Comparison of ENCODE assay signal across 17 cellular contexts in the genomic region with DNA sequence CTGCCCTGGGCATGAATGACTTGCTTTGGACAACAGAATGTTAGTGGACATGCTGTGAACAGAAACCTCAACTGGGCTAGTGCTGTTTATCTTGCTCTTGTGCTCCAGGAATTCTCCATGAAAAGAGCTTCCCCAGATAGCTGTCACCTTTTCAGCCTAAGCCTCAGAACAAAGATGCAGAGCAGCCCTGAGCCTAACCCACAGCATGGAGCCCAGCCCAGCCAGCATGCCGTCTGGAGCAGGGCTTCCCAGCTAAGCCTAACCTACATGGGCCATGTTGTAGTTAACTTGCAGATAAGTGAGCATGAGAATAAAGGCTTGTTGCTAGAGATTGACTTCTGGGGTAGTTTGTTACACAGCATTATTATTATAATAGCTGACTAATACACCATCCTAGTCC. TPM values are rescaled to one million over a fixed set of nuclear protein-coding genes. Genes with fewer than 3 reads are reported as not detected.
A peak's percentile ranks its signal among the peaks of the same experiment; 100 is the strongest.
DNase-seq lines count a peak whose midpoint lies in the region; TF ChIP-seq lines count a peak whose summit lies in the region.
"Had no signal": no experiment of that assay in that cellular context is flagged by ENCODE, and none has a peak within 500 bp of the region (broad histone marks: within the 10 kb centered on the region; RNA-seq: fewer than 3 reads in every experiment).

No MANE protein-coding gene starts in this region.

- H3K27me3 Mint-ChIP-seq in CD14-positive monocyte (ENCODE audit: low read depth in 3 of 3) = peaks cover 0 to 4% (median 2%) of the 10 kb centered on the region in 3 donors
- H3K27me3 Mint-ChIP-seq in endodermal cell (ENCODE audit: insufficient read depth) = peaks cover 30% of the 10 kb centered on the region

- no peak for TF ChIP-seq EP300 in sigmoid colon (IDR thresholded peaks at IDR 0.05)
- no peak for TF ChIP-seq EP300 in stomach (IDR thresholded peaks at IDR 0.05)

- peaks cover 3% of the 10 kb centered on the region for H3K4me1 ChIP-seq in endodermal cell (ENCODE audit: control insufficient read depth, insufficient read depth, low read length)
- no peaks in the 10 kb centered on the region for H3K4me1 ChIP-seq in sigmoid colon
- no peaks in the 10 kb centered on the region for H3K4me1 ChIP-seq in SJCRH30
- H3K4me1 ChIP-seq in stomach = no peaks in the 10 kb centered on the region
- H3K4me1 ChIP-seq: HAP-1 had no signal

- H3K4me3 ChIP-seq in endodermal cell (ENCODE audit: low read length) (no peak overlapping the region), sigmoid colon (no peak overlapping the region), SJCRH30 (no peak overlapping the region), stomach (no peak overlapping the region)
- H3K4me3 ChIP-seq: HAP-1 had no signal

- no peaks in the 10 kb centered on the region for H3K4me1 Mint-ChIP-seq in CD14-positive monocyte
- peaks cover 13% of the 10 kb centered on the region for H3K4me1 Mint-ChIP-seq in endodermal cell
- H3K4me1 Mint-ChIP-seq: CD4-positive, alpha-beta memory T cell had no signal

- no peaks in the 10 kb centered on the region for H3K36me3 Mint-ChIP-seq in CD14-positive monocyte
- no peaks in the 10 kb centered on the region for H3K36me3 Mint-ChIP-seq in endodermal cell (ENCODE audit: low read depth)
- H3K36me3 Mint-ChIP-seq: CD4-positive, alpha-beta memory T cell had no signal

- H3K27ac ChIP-seq in endodermal cell (ENCODE audit: low read depth, low read length) = no peak overlapping the region
- no peak overlapping the region for H3K27ac ChIP-seq in sigmoid colon
- no peak overlapping the region for H3K27ac ChIP-seq in SJCRH30
- no peak overlapping the region for H3K27ac ChIP-seq in stomach
- H3K27ac ChIP-seq: C4-2B had no signal

- H3K36me3 ChIP-seq in endodermal cell (ENCODE audit: control insufficient read depth, insufficient read depth, low read length) (no peaks in the 10 kb centered on the region), sigmoid colon (no peaks in the 10 kb centered on the region), SJCRH30 (peaks cover 13% of the 10 kb centered on the region; the same call in 1 of the 2 replicates), stomach (no peaks in the 10 kb centered on the region)
- H3K36me3 ChIP-seq: BE2C, HAP-1 had no signal

- no peak overlapping the region for H3K4me3 Mint-ChIP-seq in CD14-positive monocyte
- no peak overlapping the region for H3K4me3 Mint-ChIP-seq in endodermal cell
- H3K4me3 Mint-ChIP-seq: CD4-positive, alpha-beta memory T cell; IgD-negative memory B cell had no signal

- TF ChIP-seq POLR2A in sigmoid colon (IDR thresholded peaks at IDR 0.05) (no peak), stomach (IDR thresholded peaks at IDR 0.05) (no peak)

- peaks cover 0 to 4% (median 0%) of the 10 kb centered on the region in 7 donors for H3K9me3 Mint-ChIP-seq in CD14-positive monocyte
- peaks cover 5% of the 10 kb centered on the region for H3K9me3 Mint-ChIP-seq in endodermal cell

- H3K27me3 ChIP-seq in endodermal cell (ENCODE audit: control insufficient read depth, insufficient read depth, low read length, poor library complexity, severe bottlenecking) (no peaks in the 10 kb centered on the region), sigmoid colon (no peaks in the 10 kb centered on the region), SJCRH30 (no peaks in the 10 kb centered on the region), stomach (no peaks in the 10 kb centered on the region)
- H3K27me3 ChIP-seq: BE2C had no signal

- peaks cover 12% of the 10 kb centered on the region for H3K9me3 ChIP-seq in endodermal cell (ENCODE audit: control insufficient read depth, low read length)
- no peaks in the 10 kb centered on the region for H3K9me3 ChIP-seq in sigmoid colon
- no peaks in the 10 kb centered on the region for H3K9me3 ChIP-seq in SJCRH30 (replicated peaks)
- H3K9me3 ChIP-seq in stomach = no peaks in the 10 kb centered on the region
- H3K9me3 ChIP-seq: BE2C, HAP-1 had no signal

- DNase-seq in CD14-positive monocyte (ENCODE audit: low spot score) (peak; percentile 4), ELF-1 (ENCODE audit: low read depth, low spot score) (peak; percentile 19), endodermal cell (peak; percentile 52), sigmoid colon (peak; percentile 2), SJCRH30 (no peak), stomach (no peak), NCI-H524 treated with DMSO at 0.1 percent for 48 hours (lab: John Stamatoyannopoulos, UW) (no peak)
- DNase-seq: ACHN; BE2C; CD4-positive, alpha-beta memory T cell; DMS153; DMS79; GF-D8 had no signal

- intact Hi-C loops in CD14-positive monocyte (cut with micrococcal nuclease) = no loop called here
- intact Hi-C loops in sigmoid colon (cut with DNase I) = no loop called here
- intact Hi-C loops in stomach (cut with DNase I; ENCODE audit: low total_unique reads) = no loop called here

- no peak overlapping the region for H3K9ac ChIP-seq in endodermal cell (ENCODE audit: extremely low read depth, low read length, poor library complexity, severe bottlenecking)

- TF ChIP-seq CTCF in CD14-positive monocyte (IDR thresholded peaks at IDR 0.05) (no peak), endodermal cell (conservative IDR thresholded peaks at IDR 0.05) (no peak), sigmoid colon (IDR thresholded peaks at IDR 0.05) (no peak), stomach (IDR thresholded peaks at IDR 0.05) (no peak)

- H3K27ac Mint-ChIP-seq in CD14-positive monocyte = no peak overlapping the region
- H3K27ac Mint-ChIP-seq in endodermal cell = no peak overlapping the region
- H3K27ac Mint-ChIP-seq: CD4-positive, alpha-beta memory T cell; IgD-negative memory B cell had no signal

- 84% methylated on average over 1 of the region's 1 CpG; no CpG with 5 or more reads in 1 of the 2 experiments for WGBS in endodermal cell (ENCODE audit: insufficient coverage in 1 of 2, insufficient read length in 1 of 2), 2 experiments
- 70 to 85% methylated on average over 1 of the region's 1 CpG for WGBS in sigmoid colon, 2 donors
- WGBS in stomach, 5 donors = 55 to 79% (median 68%) methylated on average over 1 of the region's 1 CpG

RNA-seq across cellular contexts. Expression of a gene that starts 48.9 kb away (rescaled TPM):
- polyA plus RNA-seq in CD14-positive monocyte (not detected), sigmoid colon (under 1 TPM; under 0.01 to 0.51 (median 0.23) TPM), stomach (under 1 TPM in 2 of 3 donors, not detected in 1; 0.05 to 0.06 TPM)
- total RNA-seq in endodermal cell (1 to 10 TPM; 4.5 to 5.6 TPM), sigmoid colon (1 to 10 TPM in 1 of 4 donors, under 1 TPM in 3; 0.33 to 1.9 (median 0.77) TPM), stomach (1 to 10 TPM in 1 of 5 donors, under 1 TPM in 1, not detected in 3; 0.14 to 1.1 TPM)
- 0.85 TPM for polyA plus RNA-seq in endodermal cell (2013, experiment 1 of 2)
- 0.66 TPM for polyA plus RNA-seq in endodermal cell (2013, experiment 2 of 2)
- 13.1 and 15.2 TPM in 2 replicates for total RNA-seq in SJCRH30 (2014; rRNA removed; shearing (Covaris generic))
- total RNA-seq: HepG2 had no signal
- polyA plus RNA-seq: CD4-positive, alpha-beta memory T cell; IgD-negative memory B cell had no signal

Comparison
In these comparisons a context has a peak if more than half of its experiments do, and no peak if none do; other contexts are left out.
1. DNase-seq: peak in CD14-positive monocyte (single experiment), ELF-1 (single experiment), endodermal cell (single experiment) and sigmoid colon (single experiment); none in SJCRH30 (0 of 2), stomach (single experiment) and NCI-H524 treated with DMSO at 0.1 percent for 48 hours (single experiment).